In the genomic region with DNA sequence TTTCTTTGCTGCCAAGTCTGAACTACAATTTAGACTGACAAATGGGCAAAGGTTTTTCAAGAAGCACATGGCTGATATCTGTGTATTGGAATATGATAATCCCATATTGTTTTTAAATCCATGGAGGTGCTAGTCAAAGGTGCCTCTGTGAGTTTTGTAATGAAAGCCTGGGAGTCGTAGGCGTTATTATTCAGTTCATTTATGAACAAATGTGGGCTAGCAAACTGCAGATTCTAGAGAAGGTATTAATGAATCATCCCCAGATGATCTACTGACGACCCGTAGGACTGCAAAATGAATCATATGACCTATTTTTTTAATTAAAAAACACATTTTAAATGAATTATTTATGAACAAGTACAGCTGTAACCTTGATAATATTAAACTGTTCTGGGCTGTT, we compare ENCODE assay signal across 3 cellular contexts.
"Had no signal": no experiment of that assay in that cellular context is flagged by ENCODE, and none has a peak within 500 bp of the region (broad histone marks: within the 10 kb centered on the region; RNA-seq: fewer than 3 reads in every experiment).

No MANE protein-coding gene starts in this region.

- DNase-seq: IMR-90, KBM-7, KG1 had no signal
